In genomic region chr1:149937779-149938178, GRCh38 we compare ENCODE assay signal across 1 cellular context.
TF ChIP-seq lines count a peak whose summit lies in the region.

No MANE protein-coding gene starts in this region.

TF ChIP-seq in H1, 55 proteins besides CTCF, POLR2A, EP300 and RAD21:
- TF ChIP-seq ZNF274 (IDR thresholded peaks at IDR 0.05; ENCODE audit: borderline replicate concordance, extremely low read depth, low read length) (no peak), CEBPB (IDR thresholded peaks at IDR 0.05; ENCODE audit: low read depth, low read length) (no peak), BRCA1 (IDR thresholded peaks at IDR 0.05; ENCODE audit: low read depth, low read length) (no peak)
